14 cellular contexts compared by ENCODE assay signal in genomic region chr12:6556857-6557256, GRCh38. TPM values are rescaled to one million over a fixed set of nuclear protein-coding genes. Genes with fewer than 3 reads are reported as not detected.
DNase-seq lines count a peak whose midpoint lies in the region; ATAC-seq, FAIRE-seq and TF ChIP-seq lines count a peak whose summit lies in the region.
"Had no signal": no experiment of that assay in that cellular context is flagged by ENCODE, and none has a peak within 500 bp of the region (broad histone marks: within the 10 kb centered on the region; RNA-seq: fewer than 3 reads in every experiment).

No MANE protein-coding gene starts in this region.

- no peak for TF ChIP-seq CTCF in kidney (IDR thresholded peaks at IDR 0.05; ENCODE audit: borderline replicate concordance, extremely low read depth, insufficient read depth)
- no peak for TF ChIP-seq CTCF in thoracic aorta (IDR thresholded peaks at IDR 0.05)

- H3K9me3 ChIP-seq in kidney (ENCODE audit: control insufficient read depth in 1 of 2, low read length in 2 of 2), result no peaks in the 10 kb centered on the region
- H3K9me3 ChIP-seq in thoracic aorta, result no peaks in the 10 kb centered on the region
- H3K9me3 ChIP-seq: heart left ventricle, pancreas had no signal

- H3K36me3 ChIP-seq in kidney (ENCODE audit: control insufficient read depth in 1 of 2, insufficient read depth in 2 of 2, low read length in 2 of 2) (peaks cover 23 to 32% of the 10 kb centered on the region in 2 donors), thoracic aorta (peaks cover 27% of the 10 kb centered on the region)

- intact Hi-C loops in Right ventricle myocardium inferior (cut with DNase I) (no loop called here), Right ventricle myocardium superior (cut with DNase I) (no loop called here), kidney (cut with DNase I) (no loop called here)

- no peaks in the 10 kb centered on the region for H3K27me3 Mint-ChIP-seq in activated CD8-positive, alpha-beta T cell treated with anti-CD3 and anti-CD28 coated beads, Interleukin-2, amount 10 ng/mL, durations not matched to agents 7 days and 5 days (ENCODE audit: low read depth)

- H3K4me1 Mint-ChIP-seq in activated CD8-positive, alpha-beta T cell treated with anti-CD3 and anti-CD28 coated beads, Interleukin-2, amount 10 ng/mL, durations not matched to agents 7 days and 5 days (ENCODE audit: low read depth), result peaks cover 50% of the 10 kb centered on the region

- H3K9ac ChIP-seq in kidney (ENCODE audit: low read length in 2 of 2), result no peak overlapping the region

- H3K27ac Mint-ChIP-seq in activated CD8-positive, alpha-beta T cell treated with anti-CD3 and anti-CD28 coated beads, Interleukin-2, amount 10 ng/mL, durations not matched to agents 7 days and 5 days, result peak overlapping the region; percentile 58

- peak overlapping the region; percentile 80 for H3K4me3 Mint-ChIP-seq in activated CD8-positive, alpha-beta T cell treated with anti-CD3 and anti-CD28 coated beads, Interleukin-2, amount 10 ng/mL, durations not matched to agents 7 days and 5 days

- H3K27ac ChIP-seq in kidney (ENCODE audit: low read depth in 2 of 2, low read length in 2 of 2), result no peak overlapping the region
- H3K27ac ChIP-seq in thoracic aorta, result peak overlapping the region; percentile 98 to 100
- H3K27ac ChIP-seq: pancreas had no signal

- H3K27me3 ChIP-seq in thoracic aorta (replicated peaks; ENCODE audit: insufficient read depth), result no peaks in the 10 kb centered on the region
- H3K27me3 ChIP-seq: heart left ventricle, pancreas had no signal

- POLR2A ChIA-PET in activated CD8-positive, alpha-beta T cell treated with anti-CD3 and anti-CD28 coated beads, Interleukin-2, amount 10 ng/mL, durations not matched to agents 7 days and 5 days (lab: Charles Lee), result interaction anchor here (0.9 to 1.1 kb wide), 2 partner anchors 18 to 20 kb away, joined by 3 read pairs; no protein-coding TSS in a partner anchor

- CTCF ChIA-PET in activated CD8-positive, alpha-beta T cell treated with anti-CD3 and anti-CD28 coated beads, Interleukin-2, amount 10 ng/mL, durations not matched to agents 7 days and 5 days (lab: Charles Lee), result interaction anchor here (0.6 to 4.1 kb wide), 14 partner anchors 10 to 203 kb away, joined by 3 to 32 read pairs (median 4); partner anchors contain the start of gene ZNF384

- H3K4me1 ChIP-seq in kidney (ENCODE audit: control insufficient read depth in 1 of 2, insufficient read depth in 1 of 2, low read depth in 1 of 2, low read length in 2 of 2), result peaks cover 15 to 23% of the 10 kb centered on the region in 2 donors
- peaks cover 21 to 40% of the 10 kb centered on the region in 2 donors for H3K4me1 ChIP-seq in thoracic aorta (ENCODE audit: control insufficient read depth in 1 of 2, low read depth in 2 of 2)

- no peak overlapping the region for H3K4me3 ChIP-seq in kidney (ENCODE audit: low read length in 2 of 2)
- H3K4me3 ChIP-seq in thoracic aorta, result no peak overlapping the region

- H3K9me3 Mint-ChIP-seq in activated CD8-positive, alpha-beta T cell treated with anti-CD3 and anti-CD28 coated beads, Interleukin-2, amount 10 ng/mL, durations not matched to agents 7 days and 5 days (ENCODE audit: insufficient read depth), result no peaks in the 10 kb centered on the region

- H3K36me3 Mint-ChIP-seq in activated CD8-positive, alpha-beta T cell treated with anti-CD3 and anti-CD28 coated beads, Interleukin-2, amount 10 ng/mL, durations not matched to agents 7 days and 5 days (ENCODE audit: low read depth), result peaks cover 64% of the 10 kb centered on the region

- ATAC-seq in Right ventricle myocardium inferior (no peak), Right ventricle myocardium superior (ENCODE audit: poor library complexity) (no peak), thoracic aorta (ENCODE audit: insufficient number of reproducible peaks, low FRiP score, low read depth) (no peak)
- no peak for ATAC-seq in activated CD8-positive, alpha-beta T cell treated with anti-CD3 and anti-CD28 coated beads, Interleukin-2, amount 10 ng/mL, durations not matched to agents 7 days and 5 days
- ATAC-seq: heart left ventricle had no signal

- peak; percentile 11 for DNase-seq in Right ventricle myocardium inferior (ENCODE audit: missing footprints)
- DNase-seq in Right ventricle myocardium superior, result no peak
- no peak for DNase-seq in activated CD8-positive, alpha-beta T cell treated with anti-CD3 and anti-CD28 coated beads, Interleukin-2, amount 10 ng/mL, durations not matched to agents 7 days and 5 days
- peak; percentile 49 for DNase-seq in kidney
- no peak for DNase-seq in thoracic aorta (ENCODE audit: low spot score)
- DNase-seq in DMS 273 (lab: John Stamatoyannopoulos, UW; ENCODE audit: unreplicated experiment), result no peak
- no peak for DNase-seq in stimulated activated CD4-positive, alpha-beta T cell treated with anti-CD3 and anti-CD28 coated beads, Interleukin-2, amount 100 ng/mL, for 48 hours
- no peak for DNase-seq in NCI-H2196 treated with DMSO at 0.1 percent for 48 hours (lab: John Stamatoyannopoulos, UW; ENCODE audit: unreplicated experiment)
- DNase-seq: AML-193; Kasumi-1; pancreas; stimulated activated CD4-positive, alpha-beta T cell treated with anti-CD3 and anti-CD28 coated beads, Interleukin-1b, Interleukin-23, amount 100 ng/mL, for 48 hours; stimulated activated naive CD4-positive, alpha-beta T cell treated with Interleukin-2 at 50 U/mL for 16 hours had no signal

- no peak for FAIRE-seq in kidney (lab: Jason Lieb, UNC)
- FAIRE-seq: pancreas had no signal

RNA-seq across cellular contexts. Expression of gene IFFO1, which starts 1.0 kb away (rescaled TPM):
- 15.9 TPM for total RNA-seq in Right ventricle myocardium inferior
- 14.1 TPM for total RNA-seq in Right ventricle myocardium superior
- 10 to 100 TPM; 24.9 to 25.5 TPM for total RNA-seq in activated CD8-positive, alpha-beta T cell treated with anti-CD3 and anti-CD28 coated beads, Interleukin-2, amount 10 ng/mL, durations not matched to agents 7 days and 5 days
- total RNA-seq in kidney, result 21.5 TPM
- 11.5 TPM for polyA plus RNA-seq in kidney (ENCODE audit: insufficient read depth, low read depth, low replicate concordance)
- total RNA-seq in thoracic aorta, result 10 to 100 TPM; 36.2 to 68.6 TPM

RNA-seq across cellular contexts. Expression of gene NOP2, which starts 11.2 kb away (rescaled TPM):
- total RNA-seq in Right ventricle myocardium inferior, result 16.2 TPM
- 14.8 TPM for total RNA-seq in Right ventricle myocardium superior
- 10 to 100 TPM; 84.2 to 87.6 TPM for total RNA-seq in activated CD8-positive, alpha-beta T cell treated with anti-CD3 and anti-CD28 coated beads, Interleukin-2, amount 10 ng/mL, durations not matched to agents 7 days and 5 days
- total RNA-seq in kidney, result 29.7 TPM
- polyA plus RNA-seq in kidney (ENCODE audit: insufficient read depth, low read depth, low replicate concordance), result 12.2 TPM
- total RNA-seq in thoracic aorta, result 10 to 100 TPM; 41.2 to 83.0 TPM

RNA-seq across cellular contexts. Expression of gene GAPDH, which starts 22.5 kb away (rescaled TPM):
- total RNA-seq in Right ventricle myocardium inferior (4,337 TPM), Right ventricle myocardium superior (4,109 TPM), kidney (1,501 TPM), thoracic aorta (1,000 to 10,000 TPM; 1,700 to 2,744 TPM)
- 1,000 to 10,000 TPM; 6,175 to 6,471 TPM for total RNA-seq in activated CD8-positive, alpha-beta T cell treated with anti-CD3 and anti-CD28 coated beads, Interleukin-2, amount 10 ng/mL, durations not matched to agents 7 days and 5 days
- 4,871 TPM for polyA plus RNA-seq in kidney (ENCODE audit: insufficient read depth, low read depth, low replicate concordance)

RNA-seq across cellular contexts. Expression of gene CHD4, which starts 50.3 kb away (rescaled TPM):
- total RNA-seq in Right ventricle myocardium inferior (165 TPM), Right ventricle myocardium superior (142 TPM), kidney (224 TPM), thoracic aorta (100 to 1,000 TPM; 193 to 205 TPM)
- 100 to 1,000 TPM; 277 to 292 TPM for total RNA-seq in activated CD8-positive, alpha-beta T cell treated with anti-CD3 and anti-CD28 coated beads, Interleukin-2, amount 10 ng/mL, durations not matched to agents 7 days and 5 days
- 109 TPM for polyA plus RNA-seq in kidney (ENCODE audit: insufficient read depth, low read depth, low replicate concordance)

Comparison
In these comparisons a context has a peak if more than half of its experiments do, and no peak if none do; other contexts are left out.
1. DNase-seq: peak in Right ventricle myocardium inferior (single experiment) and kidney (single experiment); none in Right ventricle myocardium superior (single experiment), activated CD8-positive, alpha-beta T cell treated with anti-CD3 and anti-CD28 coated beads, Interleukin-2, amount 10 ng/mL, durations not matched to agents 7 days and 5 days (single experiment), thoracic aorta (single experiment), DMS 273 (single experiment), stimulated activated CD4-positive, alpha-beta T cell treated with anti-CD3 and anti-CD28 coated beads, Interleukin-2, amount 100 ng/mL, for 48 hours (0 of 2) and NCI-H2196 treated with DMSO at 0.1 percent for 48 hours (single experiment).
2. H3K27ac ChIP-seq: peak in thoracic aorta (2 of 2); none in kidney (0 of 2).